ENCODE assay signal across 22 cellular contexts in the genomic region with DNA sequence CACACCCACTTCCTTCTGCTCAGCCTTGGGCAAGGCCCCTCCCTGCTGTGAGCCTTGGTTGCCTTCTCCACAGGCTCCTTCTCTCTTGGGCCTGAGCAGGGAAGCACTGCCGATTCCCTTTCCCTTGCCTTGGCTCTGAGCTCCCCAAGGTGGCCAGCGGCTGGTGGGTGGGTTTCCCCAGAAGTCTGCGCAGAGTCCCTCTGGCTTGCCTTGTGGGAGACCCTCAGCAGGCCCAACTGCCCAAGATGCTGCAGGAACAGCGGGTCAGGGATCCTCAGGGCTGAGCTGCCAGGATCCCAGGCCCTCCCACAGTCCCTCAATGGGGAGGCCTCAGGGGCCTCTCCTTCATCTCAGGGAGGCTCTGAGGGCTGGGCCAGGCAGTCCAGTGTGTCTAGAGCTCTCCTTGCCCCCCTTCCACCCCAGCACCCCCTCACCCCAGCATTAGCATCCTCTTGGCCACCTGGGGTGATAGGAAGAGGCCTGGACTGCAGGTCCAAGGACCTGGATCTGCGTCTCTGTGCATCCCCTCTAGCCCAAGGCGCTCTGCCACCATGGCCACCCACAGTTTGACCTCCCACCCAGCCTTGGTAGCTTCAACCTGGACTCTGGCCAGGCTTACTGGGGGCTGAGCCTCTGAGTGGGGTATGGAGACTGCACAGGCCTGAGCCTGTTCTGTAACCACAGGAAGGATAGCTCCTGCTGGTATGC.
A peak's percentile ranks its signal among the peaks of the same experiment; 100 is the strongest.
DNase-seq lines count a peak whose midpoint lies in the region; ATAC-seq and TF ChIP-seq lines count a peak whose summit lies in the region.
"Had no signal": no experiment of that assay in that cellular context is flagged by ENCODE, and none has a peak within 500 bp of the region (broad histone marks: within the 10 kb centered on the region; RNA-seq: fewer than 3 reads in every experiment).

No MANE protein-coding gene starts in this region.

- H3K9me3 Mint-ChIP-seq in activated naive CD4-positive, alpha-beta T cell treated with anti-CD3 and anti-CD28 coated beads, Interleukin-2, amount 10 ng/mL, durations not matched to agents 7 days and 5 days = no peaks in the 10 kb centered on the region
- H3K9me3 Mint-ChIP-seq in activated naive CD4-positive, alpha-beta T cell treated with anti-CD3 and anti-CD28 coated beads for 36 hours = no peaks in the 10 kb centered on the region
- H3K9me3 Mint-ChIP-seq in chondrocyte (ENCODE audit: low read depth) = no peaks in the 10 kb centered on the region
- H3K9me3 Mint-ChIP-seq in naive thymus-derived CD4-positive, alpha-beta T cell = no peaks in the 10 kb centered on the region
- no peaks in the 10 kb centered on the region for H3K9me3 Mint-ChIP-seq in type B pancreatic cell
- H3K9me3 Mint-ChIP-seq: CD8-positive, alpha-beta T cell had no signal

- no peak overlapping the region for H3K4me3 ChIP-seq in naive thymus-derived CD4-positive, alpha-beta T cell (ENCODE audit: low read length)
- H3K4me3 ChIP-seq: GM12878, SJCRH30 had no signal

- no peaks in the 10 kb centered on the region for H3K4me1 ChIP-seq in naive thymus-derived CD4-positive, alpha-beta T cell (ENCODE audit: control insufficient read depth in 2 of 2, insufficient read depth in 2 of 2, low read length in 2 of 2)
- H3K4me1 ChIP-seq: SJCRH30 had no signal

- POLR2A ChIA-PET in naive thymus-derived CD4-positive, alpha-beta T cell (lab: Charles Lee) = no interaction called here

- no peak overlapping the region for H3K27ac ChIP-seq in naive thymus-derived CD4-positive, alpha-beta T cell (ENCODE audit: low read depth, low read length)
- H3K27ac ChIP-seq: SJCRH30 had no signal

- CTCF ChIA-PET in activated naive CD4-positive, alpha-beta T cell treated with anti-CD3 and anti-CD28 coated beads, Interleukin-2, amount 10 ng/mL, durations not matched to agents 7 days and 5 days (lab: Charles Lee) = interaction anchor here (0.7 kb wide), 1 partner anchor 69 kb away, joined by 3 read pairs; no protein-coding TSS in a partner anchor
- CTCF ChIA-PET in activated naive CD4-positive, alpha-beta T cell treated with anti-CD3 and anti-CD28 coated beads for 36 hours (lab: Charles Lee) = no interaction called here
- CTCF ChIA-PET in naive thymus-derived CD4-positive, alpha-beta T cell (lab: Charles Lee) = no interaction called here

- H3K27ac Mint-ChIP-seq in activated naive CD4-positive, alpha-beta T cell treated with anti-CD3 and anti-CD28 coated beads, Interleukin-2, amount 10 ng/mL, durations not matched to agents 7 days and 5 days = no peak overlapping the region
- no peak overlapping the region for H3K27ac Mint-ChIP-seq in activated naive CD4-positive, alpha-beta T cell treated with anti-CD3 and anti-CD28 coated beads for 36 hours
- H3K27ac Mint-ChIP-seq in chondrocyte (ENCODE audit: unreplicated experiment) (no peak overlapping the region), type B pancreatic cell (no peak overlapping the region)
- no peak overlapping the region for H3K27ac Mint-ChIP-seq in naive thymus-derived CD4-positive, alpha-beta T cell
- H3K27ac Mint-ChIP-seq: CD8-positive, alpha-beta T cell had no signal

- H3K4me3 Mint-ChIP-seq in activated naive CD4-positive, alpha-beta T cell treated with anti-CD3 and anti-CD28 coated beads, Interleukin-2, amount 10 ng/mL, durations not matched to agents 7 days and 5 days = no peak overlapping the region
- no peak overlapping the region for H3K4me3 Mint-ChIP-seq in activated naive CD4-positive, alpha-beta T cell treated with anti-CD3 and anti-CD28 coated beads for 36 hours
- H3K4me3 Mint-ChIP-seq in chondrocyte (ENCODE audit: unreplicated experiment) (no peak overlapping the region), type B pancreatic cell (no peak overlapping the region)
- H3K4me3 Mint-ChIP-seq in naive thymus-derived CD4-positive, alpha-beta T cell = no peak overlapping the region
- H3K4me3 Mint-ChIP-seq: CD8-positive, alpha-beta T cell had no signal

- H3K27me3 ChIP-seq in naive thymus-derived CD4-positive, alpha-beta T cell (ENCODE audit: control insufficient read depth in 2 of 2, insufficient read depth in 2 of 2, low read length in 2 of 2) = no peaks in the 10 kb centered on the region
- H3K27me3 ChIP-seq: SJCRH30 had no signal

- intact Hi-C loops in activated naive CD4-positive, alpha-beta T cell treated with anti-CD3 and anti-CD28 coated beads for 36 hours (cut with micrococcal nuclease) = no loop called here
- intact Hi-C loops in naive thymus-derived CD4-positive, alpha-beta T cell (cut with micrococcal nuclease) = no loop called here

- H3K9me3 ChIP-seq in naive thymus-derived CD4-positive, alpha-beta T cell (ENCODE audit: control insufficient read depth in 2 of 3, low read length in 3 of 3) = no peaks in the 10 kb centered on the region
- H3K9me3 ChIP-seq: SJCRH30 had no signal

- no peaks in the 10 kb centered on the region for H3K36me3 ChIP-seq in naive thymus-derived CD4-positive, alpha-beta T cell (ENCODE audit: control insufficient read depth in 2 of 3, insufficient read depth in 3 of 3, low read length in 3 of 3)
- H3K36me3 ChIP-seq: SJCRH30 had no signal

- ATAC-seq in naive thymus-derived CD4-positive, alpha-beta T cell = peak; percentile 13
- no peak for ATAC-seq in HG03571 (IDR thresholded peaks at IDR 0.05; ENCODE audit: unreplicated experiment)
- ATAC-seq: CD8-positive, alpha-beta T cell; GM12878; HepG2 had no signal

- H3K27me3 Mint-ChIP-seq in activated naive CD4-positive, alpha-beta T cell treated with anti-CD3 and anti-CD28 coated beads, Interleukin-2, amount 10 ng/mL, durations not matched to agents 7 days and 5 days = peaks cover 5% of the 10 kb centered on the region
- no peaks in the 10 kb centered on the region for H3K27me3 Mint-ChIP-seq in activated naive CD4-positive, alpha-beta T cell treated with anti-CD3 and anti-CD28 coated beads for 36 hours (ENCODE audit: low read depth)
- H3K27me3 Mint-ChIP-seq in chondrocyte (ENCODE audit: low read depth) (no peaks in the 10 kb centered on the region), type B pancreatic cell (peaks cover 3% of the 10 kb centered on the region)
- peaks cover 0 to 6% (median 0%) of the 10 kb centered on the region in 5 donors for H3K27me3 Mint-ChIP-seq in naive thymus-derived CD4-positive, alpha-beta T cell

- H3K4me1 Mint-ChIP-seq in activated naive CD4-positive, alpha-beta T cell treated with anti-CD3 and anti-CD28 coated beads, Interleukin-2, amount 10 ng/mL, durations not matched to agents 7 days and 5 days = no peaks in the 10 kb centered on the region
- no peaks in the 10 kb centered on the region for H3K4me1 Mint-ChIP-seq in activated naive CD4-positive, alpha-beta T cell treated with anti-CD3 and anti-CD28 coated beads for 36 hours (ENCODE audit: low read depth)
- H3K4me1 Mint-ChIP-seq in chondrocyte (ENCODE audit: low read depth) = peaks cover 3% of the 10 kb centered on the region
- peaks cover 0 to 2% (median 0%) of the 10 kb centered on the region in 7 donors for H3K4me1 Mint-ChIP-seq in naive thymus-derived CD4-positive, alpha-beta T cell
- no peaks in the 10 kb centered on the region for H3K4me1 Mint-ChIP-seq in type B pancreatic cell (ENCODE audit: unreplicated experiment)

- H3K36me3 Mint-ChIP-seq in activated naive CD4-positive, alpha-beta T cell treated with anti-CD3 and anti-CD28 coated beads, Interleukin-2, amount 10 ng/mL, durations not matched to agents 7 days and 5 days = no peaks in the 10 kb centered on the region
- H3K36me3 Mint-ChIP-seq in activated naive CD4-positive, alpha-beta T cell treated with anti-CD3 and anti-CD28 coated beads for 36 hours (ENCODE audit: low read depth) = no peaks in the 10 kb centered on the region
- H3K36me3 Mint-ChIP-seq in chondrocyte (ENCODE audit: low read depth) (no peaks in the 10 kb centered on the region), type B pancreatic cell (no peaks in the 10 kb centered on the region)
- no peaks in the 10 kb centered on the region for H3K36me3 Mint-ChIP-seq in naive thymus-derived CD4-positive, alpha-beta T cell
- H3K36me3 Mint-ChIP-seq: CD8-positive, alpha-beta T cell had no signal

- peak; percentile 5 for DNase-seq in activated naive CD4-positive, alpha-beta T cell treated with anti-CD3 and anti-CD28 coated beads, Interleukin-2, amount 10 ng/mL, durations not matched to agents 7 days and 5 days
- DNase-seq in activated naive CD4-positive, alpha-beta T cell treated with anti-CD3 and anti-CD28 coated beads for 36 hours = no peak
- DNase-seq in chondrocyte (ENCODE audit: low spot score) = peak; percentile 82
- DNase-seq in naive thymus-derived CD4-positive, alpha-beta T cell = no peak
- DNase-seq in type B pancreatic cell (ENCODE audit: extremely low spot score, unreplicated experiment) = peak; percentile 60
- no peak for DNase-seq in DMS153 (lab: John Stamatoyannopoulos, UW)
- DNase-seq in iPS-NIHi11 (ENCODE audit: low spot score) = no peak
- DNase-seq: Calu3; CD8-positive, alpha-beta T cell; DMS53; EL; GOT3; KBM-7; NCI-H1105 treated with DMSO at 0.1 percent for 48 hours; NCI-H1694 treated with DMSO at 0.1 percent for 48 hours; NCI-H510A; NCI-H748 treated with DMSO at 0.1 percent for 48 hours; RPMI8226; SJCRH30 had no signal

- TF ChIP-seq CTCF in chondrocyte (IDR thresholded peaks at IDR 0.05) = no peak
- TF ChIP-seq CTCF in type B pancreatic cell (conservative IDR thresholded peaks at IDR 0.05) = no peak

Comparison
In these comparisons a context has a peak if more than half of its experiments do, and no peak if none do; other contexts are left out.
1. DNase-seq: peak in activated naive CD4-positive, alpha-beta T cell treated with anti-CD3 and anti-CD28 coated beads, Interleukin-2, amount 10 ng/mL, durations not matched to agents 7 days and 5 days (single experiment), chondrocyte (single experiment) and type B pancreatic cell (single experiment); none in activated naive CD4-positive, alpha-beta T cell treated with anti-CD3 and anti-CD28 coated beads for 36 hours (single experiment), naive thymus-derived CD4-positive, alpha-beta T cell (0 of 9), DMS153 (single experiment) and iPS-NIHi11 (single experiment).